Comparison of ENCODE assay signal across 1 cellular context in the genomic region with DNA sequence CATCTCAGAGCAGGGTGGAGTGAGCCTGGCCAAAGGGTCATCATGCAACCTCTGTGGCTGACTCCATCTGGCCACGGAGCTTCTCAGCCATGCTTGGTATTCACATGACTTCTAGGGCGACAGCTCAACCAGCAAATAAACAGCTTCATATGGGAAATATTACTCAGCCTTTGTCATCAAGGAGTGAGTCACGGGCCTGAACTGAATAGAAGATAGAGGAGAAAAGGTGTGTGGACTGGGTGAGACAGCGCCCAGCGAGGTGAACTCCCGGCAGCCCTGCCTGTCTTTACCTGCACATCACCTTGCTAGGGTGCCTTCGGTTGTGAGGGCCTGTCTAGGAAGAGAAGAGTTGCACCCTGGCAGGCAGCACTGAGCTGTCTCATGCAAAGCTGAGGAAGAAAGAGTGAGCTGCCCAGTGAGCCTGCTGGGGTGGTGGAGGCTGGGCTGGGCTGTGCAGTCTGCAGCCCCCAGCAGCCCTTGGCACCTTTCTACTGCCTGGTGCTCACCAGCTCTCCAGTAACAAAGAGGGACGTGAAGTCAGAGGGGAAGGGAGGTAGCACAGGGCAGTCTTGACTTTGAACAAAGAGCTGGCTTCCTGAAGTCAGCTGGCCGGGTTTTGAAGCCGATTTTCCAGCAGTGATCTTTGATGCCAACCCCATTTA.
TF ChIP-seq lines count a peak whose summit lies in the region.

No MANE protein-coding gene starts in this region.

TF ChIP-seq in SK-N-SH treated with all-trans-retinoic acid at 6 μM for 48 hours, 23 proteins besides CTCF, POLR2A, EP300 and RAD21 (continued from another document):
- TF ChIP-seq, protein P1, sequence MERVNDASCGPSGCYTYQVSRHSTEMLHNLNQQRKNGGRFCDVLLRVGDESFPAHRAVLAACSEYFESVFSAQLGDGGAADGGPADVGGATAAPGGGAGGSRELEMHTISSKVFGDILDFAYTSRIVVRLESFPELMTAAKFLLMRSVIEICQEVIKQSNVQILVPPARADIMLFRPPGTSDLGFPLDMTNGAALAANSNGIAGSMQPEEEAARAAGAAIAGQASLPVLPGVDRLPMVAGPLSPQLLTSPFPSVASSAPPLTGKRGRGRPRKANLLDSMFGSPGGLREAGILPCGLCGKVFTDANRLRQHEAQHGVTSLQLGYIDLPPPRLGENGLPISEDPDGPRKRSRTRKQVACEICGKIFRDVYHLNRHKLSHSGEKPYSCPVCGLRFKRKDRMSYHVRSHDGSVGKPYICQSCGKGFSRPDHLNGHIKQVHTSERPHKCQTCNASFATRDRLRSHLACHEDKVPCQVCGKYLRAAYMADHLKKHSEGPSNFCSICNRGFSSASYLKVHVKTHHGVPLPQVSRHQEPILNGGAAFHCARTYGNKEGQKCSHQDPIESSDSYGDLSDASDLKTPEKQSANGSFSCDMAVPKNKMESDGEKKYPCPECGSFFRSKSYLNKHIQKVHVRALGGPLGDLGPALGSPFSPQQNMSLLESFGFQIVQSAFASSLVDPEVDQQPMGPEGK (CRISPR knock-in tag; IDR thresholded peaks at IDR 0.05; ENCODE audit: borderline replicate concordance), result no peak
- TF ChIP-seq TCF4 (CRISPR knock-in tag; IDR thresholded peaks at IDR 0.05; ENCODE audit: borderline replicate concordance), result no peak
- TF ChIP-seq ESRRG (CRISPR knock-in tag; IDR thresholded peaks at IDR 0.05), result no peak
- peak; percentile 36; the same call in 1 of the 2 replicates for TF ChIP-seq ZFP30 (CRISPR knock-in tag; IDR thresholded peaks at IDR 0.05)
